In genomic region chr1:198966519-198966918, GRCh38 we compare ENCODE assay signal across 30 cellular contexts.
A peak's percentile ranks its signal among the peaks of the same experiment; 100 is the strongest.
DNase-seq lines count a peak whose midpoint lies in the region; ATAC-seq and TF ChIP-seq lines count a peak whose summit lies in the region.
"Had no signal": no experiment of that assay in that cellular context is flagged by ENCODE, and none has a peak within 500 bp of the region (broad histone marks: within the 10 kb centered on the region; RNA-seq: fewer than 3 reads in every experiment).

No MANE protein-coding gene starts in this region.

- no peak overlapping the region for H3K27ac Mint-ChIP-seq in T-helper 1 cell treated with Interleukin-12 subunit alpha and Interleukin-12 subunit beta and Interleukin-4 antibody, amounts not matched to agents 30 μg/mL and 1 μg/mL, for 36 hours
- H3K27ac Mint-ChIP-seq in natural killer cell: peak overlapping the region in 1 of 2 donors; percentile 40
- peak overlapping the region in 1 of 2 donors; percentile 49 for H3K27ac Mint-ChIP-seq in natural killer cell treated with Interleukin-12 subunit alpha and Interleukin-12 subunit beta and Interleukin-15 and Interleukin-18, amount 100 ng/mL, for 72 hours
- H3K27ac Mint-ChIP-seq in activated T-helper 1 cell treated with anti-CD3 and anti-CD28 coated beads, Interleukin-12 subunit alpha, Interleukin-12 subunit beta, Interleukin-2, Interleukin-4 antibody, amounts not matched to agents 30 ng/mL and 10 ng/mL and 1 ng/mL, durations not matched to agents 14 hours and 24 hours and 36 hours: peak overlapping the region; percentile 51
- H3K27ac Mint-ChIP-seq: CD4-positive, CD25-positive, alpha-beta regulatory T cell; GM23338; HFFc6; nephron had no signal

- H3K36me3 ChIP-seq in thymus (ENCODE audit: control insufficient read depth, insufficient read depth): no peaks in the 10 kb centered on the region
- no peaks in the 10 kb centered on the region for H3K36me3 ChIP-seq in MG63
- H3K36me3 ChIP-seq: transverse colon had no signal

- no peaks in the 10 kb centered on the region for H3K27me3 Mint-ChIP-seq in T-helper 1 cell treated with Interleukin-12 subunit alpha and Interleukin-12 subunit beta and Interleukin-4 antibody, amounts not matched to agents 30 μg/mL and 1 μg/mL, for 36 hours (ENCODE audit: low read depth)
- no peaks in the 10 kb centered on the region for H3K27me3 Mint-ChIP-seq in natural killer cell (ENCODE audit: low read depth in 2 of 2)
- no peaks in the 10 kb centered on the region for H3K27me3 Mint-ChIP-seq in natural killer cell treated with Interleukin-12 subunit alpha and Interleukin-12 subunit beta and Interleukin-15 and Interleukin-18, amount 100 ng/mL, for 72 hours
- H3K27me3 Mint-ChIP-seq in activated T-helper 1 cell treated with anti-CD3 and anti-CD28 coated beads, Interleukin-12 subunit alpha, Interleukin-12 subunit beta, Interleukin-2, Interleukin-4 antibody, amounts not matched to agents 30 ng/mL and 10 ng/mL and 1 ng/mL, durations not matched to agents 14 hours and 24 hours and 36 hours (ENCODE audit: insufficient read depth): no peaks in the 10 kb centered on the region

- no peak overlapping the region for H3K27ac ChIP-seq in thymus (ENCODE audit: low read depth)
- H3K27ac ChIP-seq: epithelial cell of prostate, RWPE1, SK-N-MC, skin epidermis, transverse colon, VCaP had no signal

- H3K4me3 Mint-ChIP-seq in T-helper 1 cell treated with Interleukin-12 subunit alpha and Interleukin-12 subunit beta and Interleukin-4 antibody, amounts not matched to agents 30 μg/mL and 1 μg/mL, for 36 hours: peak overlapping the region; percentile 35
- H3K4me3 Mint-ChIP-seq in natural killer cell: peak overlapping the region; percentile 70
- H3K4me3 Mint-ChIP-seq in natural killer cell treated with Interleukin-12 subunit alpha and Interleukin-12 subunit beta and Interleukin-15 and Interleukin-18, amount 100 ng/mL, for 72 hours: no peak overlapping the region
- H3K4me3 Mint-ChIP-seq in activated T-helper 1 cell treated with anti-CD3 and anti-CD28 coated beads, Interleukin-12 subunit alpha, Interleukin-12 subunit beta, Interleukin-2, Interleukin-4 antibody, amounts not matched to agents 30 ng/mL and 10 ng/mL and 1 ng/mL, durations not matched to agents 14 hours and 24 hours and 36 hours: peak overlapping the region; percentile 23
- H3K4me3 Mint-ChIP-seq: CD4-positive, CD25-positive, alpha-beta regulatory T cell; GM23338; HFFc6; nephron had no signal

- H3K4me3 ChIP-seq in thymus (ENCODE audit: low read length) (peak overlapping the region; percentile 10), MG63 (no peak overlapping the region)
- H3K4me3 ChIP-seq: GM23338, SK-N-MC, skin epidermis, transverse colon had no signal

- peaks cover 53% of the 10 kb centered on the region for H3K4me1 Mint-ChIP-seq in T-helper 1 cell treated with Interleukin-12 subunit alpha and Interleukin-12 subunit beta and Interleukin-4 antibody, amounts not matched to agents 30 μg/mL and 1 μg/mL, for 36 hours (ENCODE audit: low read depth)
- peaks cover 6 to 16% of the 10 kb centered on the region in 2 donors for H3K4me1 Mint-ChIP-seq in natural killer cell
- peaks cover 14 to 20% of the 10 kb centered on the region in 2 donors for H3K4me1 Mint-ChIP-seq in natural killer cell treated with Interleukin-12 subunit alpha and Interleukin-12 subunit beta and Interleukin-15 and Interleukin-18, amount 100 ng/mL, for 72 hours (ENCODE audit: low read depth in 2 of 2)
- H3K4me1 Mint-ChIP-seq in activated T-helper 1 cell treated with anti-CD3 and anti-CD28 coated beads, Interleukin-12 subunit alpha, Interleukin-12 subunit beta, Interleukin-2, Interleukin-4 antibody, amounts not matched to agents 30 ng/mL and 10 ng/mL and 1 ng/mL, durations not matched to agents 14 hours and 24 hours and 36 hours (ENCODE audit: low read depth): peaks cover 68% of the 10 kb centered on the region
- H3K4me1 Mint-ChIP-seq: GM23338 had no signal

- peak in 2 of 3 donors; percentile 15 to 37 for ATAC-seq in natural killer cell
- ATAC-seq in natural killer cell treated with Interleukin-12 subunit alpha and Interleukin-12 subunit beta and Interleukin-15 and Interleukin-18, amount 100 ng/mL, for 72 hours: no peak
- ATAC-seq: GM23338, HepG2, left ventricle myocardium superior had no signal

- H3K27me3 ChIP-seq in thymus (ENCODE audit: control insufficient read depth, insufficient read depth): no peaks in the 10 kb centered on the region
- no peaks in the 10 kb centered on the region for H3K27me3 ChIP-seq in MG63
- H3K27me3 ChIP-seq: transverse colon had no signal

- H3K36me3 Mint-ChIP-seq in T-helper 1 cell treated with Interleukin-12 subunit alpha and Interleukin-12 subunit beta and Interleukin-4 antibody, amounts not matched to agents 30 μg/mL and 1 μg/mL, for 36 hours (ENCODE audit: low read depth): peaks cover 48% of the 10 kb centered on the region
- peaks cover 13% of the 10 kb centered on the region for H3K36me3 Mint-ChIP-seq in natural killer cell
- H3K36me3 Mint-ChIP-seq in natural killer cell treated with Interleukin-12 subunit alpha and Interleukin-12 subunit beta and Interleukin-15 and Interleukin-18, amount 100 ng/mL, for 72 hours: peaks cover 40% of the 10 kb centered on the region
- peaks cover 35% of the 10 kb centered on the region for H3K36me3 Mint-ChIP-seq in activated T-helper 1 cell treated with anti-CD3 and anti-CD28 coated beads, Interleukin-12 subunit alpha, Interleukin-12 subunit beta, Interleukin-2, Interleukin-4 antibody, amounts not matched to agents 30 ng/mL and 10 ng/mL and 1 ng/mL, durations not matched to agents 14 hours and 24 hours and 36 hours (ENCODE audit: low read depth)
- H3K36me3 Mint-ChIP-seq: CD4-positive, CD25-positive, alpha-beta regulatory T cell had no signal

- WGBS in thymus: 72% methylated on average over 4 of the region's 4 CpGs

- H3K9me3 Mint-ChIP-seq in T-helper 1 cell treated with Interleukin-12 subunit alpha and Interleukin-12 subunit beta and Interleukin-4 antibody, amounts not matched to agents 30 μg/mL and 1 μg/mL, for 36 hours: peaks cover 50% of the 10 kb centered on the region
- H3K9me3 Mint-ChIP-seq in natural killer cell: no peaks in the 10 kb centered on the region
- H3K9me3 Mint-ChIP-seq in natural killer cell treated with Interleukin-12 subunit alpha and Interleukin-12 subunit beta and Interleukin-15 and Interleukin-18, amount 100 ng/mL, for 72 hours: peaks cover 11% of the 10 kb centered on the region
- peaks cover 55% of the 10 kb centered on the region for H3K9me3 Mint-ChIP-seq in activated T-helper 1 cell treated with anti-CD3 and anti-CD28 coated beads, Interleukin-12 subunit alpha, Interleukin-12 subunit beta, Interleukin-2, Interleukin-4 antibody, amounts not matched to agents 30 ng/mL and 10 ng/mL and 1 ng/mL, durations not matched to agents 14 hours and 24 hours and 36 hours
- H3K9me3 Mint-ChIP-seq: GM23338 had no signal

- DNase-seq in T-helper 1 cell (no peak), natural killer cell (no peak), NCI-H1092 treated with DMSO at 0.1 percent for 48 hours (lab: John Stamatoyannopoulos, UW) (no peak), MG63 (no peak)
- no peak for DNase-seq in natural killer cell treated with Interleukin-12 subunit alpha and Interleukin-12 subunit beta and Interleukin-15 and Interleukin-18, amount 100 ng/mL, for 72 hours (ENCODE audit: low spot score)
- DNase-seq in activated T-helper 1 cell treated with anti-CD3 and anti-CD28 coated beads, Interleukin-12 subunit alpha, Interleukin-12 subunit beta, Interleukin-2, Interleukin-4 antibody, amounts not matched to agents 30 ng/mL and 10 ng/mL and 1 ng/mL, durations not matched to agents 14 hours and 24 hours and 36 hours (ENCODE audit: low spot score): no peak
- DNase-seq: 8988T; activated CD4-positive, alpha-beta T cell treated with anti-CD3 and anti-CD28 coated beads, Interleukin-2, amount 50 U/mL, for 1 hour; activated effector memory CD4-positive, alpha-beta T cell treated with anti-CD3 and anti-CD28 coated beads, Interleukin-2, amount 50 U/mL, for 16 hours; anterior cingulate cortex; CD4-positive, CD25-positive, alpha-beta regulatory T cell; effector CD8-positive, alpha-beta T cell; HFFc6; Kasumi-1; left ventricle myocardium superior; NCI-H1105 treated with DMSO at 0.1 percent for 48 hours; NCI-H2081; NCI-H345; NCI-H748 treated with DMSO at 0.1 percent for 48 hours; transverse colon had no signal

- H3K9me3 ChIP-seq in thymus (ENCODE audit: control insufficient read depth) (no peaks in the 10 kb centered on the region), MG63 (no peaks in the 10 kb centered on the region)

- no peak for TF ChIP-seq CTCF in natural killer cell (IDR thresholded peaks at IDR 0.05)

- intact Hi-C loops in natural killer cell (cut with micrococcal nuclease): no loop called here
- intact Hi-C loops in activated T-helper 1 cell treated with anti-CD3 and anti-CD28 coated beads, Interleukin-12 subunit alpha, Interleukin-12 subunit beta, Interleukin-2, Interleukin-4 antibody, amounts not matched to agents 30 ng/mL and 10 ng/mL and 1 ng/mL, durations not matched to agents 14 hours and 24 hours and 36 hours (cut with micrococcal nuclease): no loop called here

- peaks cover 6% of the 10 kb centered on the region for H3K4me1 ChIP-seq in thymus (ENCODE audit: control insufficient read depth, insufficient read depth, low read length)
- H3K4me1 ChIP-seq: transverse colon had no signal

Comparison
In these comparisons a context has a peak if more than half of its experiments do, and no peak if none do; other contexts are left out.
1. ATAC-seq: peak in natural killer cell (2 of 3); none in natural killer cell treated with Interleukin-12 subunit alpha and Interleukin-12 subunit beta and Interleukin-15 and Interleukin-18, amount 100 ng/mL, for 72 hours (0 of 2).